In genomic region chr5:88672644-88673493, GRCh38 we compare ENCODE assay signal across 9 cellular contexts.
DNase-seq lines count a peak whose midpoint lies in the region; ATAC-seq and TF ChIP-seq lines count a peak whose summit lies in the region.
"Had no signal": no experiment of that assay in that cellular context is flagged by ENCODE, and none has a peak within 500 bp of the region (broad histone marks: within the 10 kb centered on the region; RNA-seq: fewer than 3 reads in every experiment).

No MANE protein-coding gene starts in this region.

- H3K9me3 Mint-ChIP-seq in GM23338 (no peaks in the 10 kb centered on the region), neural progenitor cell (no peaks in the 10 kb centered on the region), Calu3 (ENCODE audit: low read depth, unreplicated experiment) (no peaks in the 10 kb centered on the region)

- no peak overlapping the region for H3K27ac ChIP-seq in GM23338 (ENCODE audit: low read depth)
- H3K27ac ChIP-seq in neural progenitor cell, result no peak overlapping the region

- H3K36me3 Mint-ChIP-seq in GM23338 (ENCODE audit: low read depth), result no peaks in the 10 kb centered on the region; the same call in 2 of the 3 replicates
- H3K36me3 Mint-ChIP-seq in neural progenitor cell, result no peaks in the 10 kb centered on the region
- H3K36me3 Mint-ChIP-seq in Calu3 (ENCODE audit: insufficient read depth, unreplicated experiment), result peaks cover 32% of the 10 kb centered on the region

- intact Hi-C loops in Calu3 (cut with micrococcal nuclease; ENCODE audit: unreplicated experiment), result no loop called here

- CTCF ChIA-PET in Calu3 (lab: Charles Lee), result no interaction called here

- H3K27me3 ChIP-seq in GM23338 (ENCODE audit: insufficient read depth) (peaks cover 88% of the 10 kb centered on the region), neural progenitor cell (peaks cover 100% of the 10 kb centered on the region)

- H2AFZ ChIP-seq in GM23338, result no peak overlapping the region; the same call in 1 of the 2 replicates
- H2AFZ ChIP-seq in neural progenitor cell (replicated peaks), result no peak overlapping the region

- peaks cover 74% of the 10 kb centered on the region for H3K4me1 ChIP-seq in GM23338 (ENCODE audit: insufficient read depth)
- peaks cover 5% of the 10 kb centered on the region for H3K4me1 ChIP-seq in neural progenitor cell

- H3K4me3 ChIP-seq in GM23338 (peak overlapping the region; percentile 60), neural progenitor cell (no peak overlapping the region)

- H3K79me2 ChIP-seq in GM23338 (replicated peaks; ENCODE audit: insufficient read depth), result no peaks in the 10 kb centered on the region
- H3K79me2 ChIP-seq in neural progenitor cell (ENCODE audit: low read depth), result no peaks in the 10 kb centered on the region

- H3K9me3 ChIP-seq in neural progenitor cell (ENCODE audit: low read depth), result no peaks in the 10 kb centered on the region

- H3K36me3 ChIP-seq in GM23338 (ENCODE audit: insufficient read depth) (no peaks in the 10 kb centered on the region), neural progenitor cell (no peaks in the 10 kb centered on the region)

- peak overlapping the region; percentile 83 for H3K4me3 Mint-ChIP-seq in GM23338
- H3K4me3 Mint-ChIP-seq in neural progenitor cell, result peak overlapping the region; percentile 92
- no peak overlapping the region for H3K4me3 Mint-ChIP-seq in Calu3 (ENCODE audit: low read depth, unreplicated experiment)

- H3K4me1 Mint-ChIP-seq in GM23338 (peaks cover 64% of the 10 kb centered on the region), neural progenitor cell (peaks cover 56% of the 10 kb centered on the region), Calu3 (ENCODE audit: low read depth, unreplicated experiment) (peaks cover 26% of the 10 kb centered on the region)

- peak; percentile 87 for DNase-seq in GM23338 (ENCODE audit: low spot score)
- DNase-seq in NCI-H69 (lab: John Stamatoyannopoulos, UW), result peak; percentile 94
- peak; percentile 63 for DNase-seq in cerebellum (ENCODE audit: low spot score)
- peak; percentile 80 for DNase-seq in neural progenitor cell (ENCODE audit: low spot score)
- DNase-seq in Calu3, result no peak
- DNase-seq: NCI-H1694 treated with DMSO at 0.1 percent for 48 hours had no signal

- ATAC-seq in GM23338 (peak; percentile 36), GM18909 (IDR thresholded peaks at IDR 0.05; ENCODE audit: poor library complexity, unreplicated experiment) (no peak), HG03139 (IDR thresholded peaks at IDR 0.05; ENCODE audit: unreplicated experiment) (no peak)
- ATAC-seq: activated naive CD4-positive, alpha-beta T cell treated with anti-CD3 and anti-CD28 coated beads, Interleukin-2, amount 50 U/mL, for 72 hours had no signal

- H3K9ac ChIP-seq in neural progenitor cell, result no peak overlapping the region

- no TSS peak for BruUV-seq in Calu3 (replicated peaks; lab: Mats Ljungman, UMichigan)

- no peaks in the 10 kb centered on the region for H3K9me2 ChIP-seq in GM23338 (ENCODE audit: insufficient read depth)

- H3K27ac Mint-ChIP-seq in GM23338, result no peak overlapping the region
- H3K27ac Mint-ChIP-seq in neural progenitor cell, result peak overlapping the region; percentile 76
- H3K27ac Mint-ChIP-seq in Calu3 (ENCODE audit: unreplicated experiment), result no peak overlapping the region
- H3K27ac Mint-ChIP-seq: activated naive CD4-positive, alpha-beta T cell treated with anti-CD3 and anti-CD28 coated beads, Interleukin-2, amount 50 U/mL, for 72 hours had no signal

- H3K27me3 Mint-ChIP-seq in GM23338 (ENCODE audit: insufficient read depth, low read depth, poor library complexity), result peaks cover 88% of the 10 kb centered on the region
- peaks cover 51% of the 10 kb centered on the region for H3K27me3 Mint-ChIP-seq in neural progenitor cell (ENCODE audit: insufficient read depth, low read depth)
- no peaks in the 10 kb centered on the region for H3K27me3 Mint-ChIP-seq in Calu3 (ENCODE audit: unreplicated experiment)

- H4K20me1 ChIP-seq in GM23338 (replicated peaks; ENCODE audit: insufficient read depth) (no peaks in the 10 kb centered on the region; the same call in 1 of the 2 replicates), neural progenitor cell (ENCODE audit: low read depth) (peaks cover 88% of the 10 kb centered on the region)

- H3K4me2 ChIP-seq in GM23338 (peak overlapping the region; percentile 90), neural progenitor cell (peak overlapping the region; percentile 29)

- TF ChIP-seq CTCF in GM23338 (conservative IDR thresholded peaks at IDR 0.05; ENCODE audit: low read depth in 2 of 2) (no peak), neural progenitor cell (IDR thresholded peaks at IDR 0.05) (peak; percentile 29), Calu3 (IDR thresholded peaks at IDR 0.05; ENCODE audit: unreplicated experiment) (no peak)

- H3F3A ChIP-seq in GM23338 (replicated peaks; ENCODE audit: low read depth) (peaks cover 30% of the 10 kb centered on the region), neural progenitor cell (ENCODE audit: low read depth) (peaks cover 42% of the 10 kb centered on the region)

TF ChIP-seq in GM23338, 12 proteins besides CTCF, POLR2A, EP300 and RAD21:
- no peak for TF ChIP-seq ZNF114 (CRISPR knock-in tag; IDR thresholded peaks at IDR 0.05)
- peak; percentile 78 for TF ChIP-seq EZH2 (IDR thresholded peaks at IDR 0.05; ENCODE audit: low read depth, unreplicated experiment)
- no peak for TF ChIP-seq ETS1 (IDR thresholded peaks at IDR 0.05)
- TF ChIP-seq CREB1 (CRISPR knock-in tag; IDR thresholded peaks at IDR 0.05; ENCODE audit: low read depth), result 0 out of 2 replicates have a peak, but pooled peaks have one; percentile 23
- TF ChIP-seq REST (IDR thresholded peaks at IDR 0.05; ENCODE audit: unreplicated experiment), result no peak
- no peak for TF ChIP-seq ZNF331 (CRISPR knock-in tag; IDR thresholded peaks at IDR 0.05; ENCODE audit: low read depth)
